17 cellular contexts compared by ENCODE assay signal in the genomic region with DNA sequence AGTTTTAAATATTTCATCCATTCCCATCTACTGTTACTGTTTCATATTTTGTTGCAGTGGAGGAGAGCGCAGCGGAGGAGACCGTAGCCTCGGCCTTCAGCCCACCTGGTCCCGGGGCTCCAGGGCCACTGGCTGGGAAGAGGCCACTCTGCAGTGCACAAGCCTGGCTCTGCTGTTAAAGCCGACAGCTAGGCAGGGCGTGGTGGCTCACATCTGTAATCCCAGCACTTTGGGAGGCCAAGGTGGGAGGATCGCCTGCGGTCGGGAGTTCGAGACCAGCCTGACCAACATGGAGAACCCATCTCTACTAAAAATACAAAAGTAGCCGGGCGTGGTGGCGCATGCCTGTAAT. TPM values are rescaled to one million over a fixed set of nuclear protein-coding genes. Genes with fewer than 3 reads are reported as not detected.
DNase-seq lines count a peak whose midpoint lies in the region; ATAC-seq and TF ChIP-seq lines count a peak whose summit lies in the region.
"Had no signal": no experiment of that assay in that cellular context is flagged by ENCODE, and none has a peak within 500 bp of the region (broad histone marks: within the 10 kb centered on the region; RNA-seq: fewer than 3 reads in every experiment).

No MANE protein-coding gene starts in this region.

- no TSS peak for BruUV-seq in PC-3 (replicated peaks; lab: Mats Ljungman, UMichigan)

- no peaks in the 10 kb centered on the region for H3K9me3 ChIP-seq in BLaER1 treated with 17β-estradiol and CSF1 and Interleukin-3, amounts not matched to agents 10 nM and 100 nM (replicated peaks in 1 of 11)
- no peaks in the 10 kb centered on the region for H3K9me3 ChIP-seq in muscle layer of duodenum (ENCODE audit: control insufficient read depth in 1 of 2, low read length in 2 of 2)
- H3K9me3 ChIP-seq in PC-3 (ENCODE audit: low read length) = no peaks in the 10 kb centered on the region
- no peaks in the 10 kb centered on the region for H3K9me3 ChIP-seq in smooth muscle cell (replicated peaks; ENCODE audit: low read depth)

- POLR2A ChIA-PET in RWPE1 (lab: Yijun Ruan, JAX; ENCODE audit: low non-redundant PET) (no interaction called here), PC-3 (lab: Charles Lee; ENCODE audit: unreplicated experiment) (no interaction called here)

- peaks cover 14 to 47% (median 34%) of the 10 kb centered on the region in 11 experiments for H3K36me3 ChIP-seq in BLaER1 treated with 17β-estradiol and CSF1 and Interleukin-3, amounts not matched to agents 10 nM and 100 nM
- H3K36me3 ChIP-seq in muscle layer of duodenum (ENCODE audit: control insufficient read depth in 1 of 2, insufficient read depth in 2 of 2, low read length in 2 of 2) = no peaks in the 10 kb centered on the region
- H3K36me3 ChIP-seq in PC-3 (ENCODE audit: low read depth, low read length) = peaks cover 14% of the 10 kb centered on the region
- no peaks in the 10 kb centered on the region for H3K36me3 ChIP-seq in smooth muscle cell (ENCODE audit: low read depth)

- CTCF ChIA-PET in RWPE1 (lab: Yijun Ruan, JAX) = interaction anchor here (0.6 to 0.7 kb wide), 3 partner anchors 60 to 247 kb away, joined by 3 to 4 read pairs (median 3); no protein-coding TSS in a partner anchor
- CTCF ChIA-PET in PC-3 (lab: Charles Lee) = no interaction called here

- peak overlapping the region; percentile 59 to 97 (median 85) for H3K4me2 ChIP-seq in BLaER1 treated with 17β-estradiol and CSF1 and Interleukin-3, amounts not matched to agents 10 nM and 100 nM
- H3K4me2 ChIP-seq in PC-3 (ENCODE audit: low read length) (no peak overlapping the region), smooth muscle cell (no peak overlapping the region)

- 94% methylated on average over 14 of the region's 14 CpGs for WGBS in smooth muscle cell (ENCODE audit: low lambda C conversion rate)

- peak overlapping the region in 9 of 11 experiments; percentile 13 to 88 (median 44); a peak in 11 of 22 replicates for H3K27ac ChIP-seq in BLaER1 treated with 17β-estradiol and CSF1 and Interleukin-3, amounts not matched to agents 10 nM and 100 nM
- peak overlapping the region; percentile 33 for H3K27ac ChIP-seq in RWPE1
- peak overlapping the region; percentile 40 for H3K27ac ChIP-seq in muscle layer of duodenum (ENCODE audit: low read length)
- H3K27ac ChIP-seq in PC-3 (ENCODE audit: low read length) = no peak overlapping the region
- no peak overlapping the region for H3K27ac ChIP-seq in smooth muscle cell (ENCODE audit: low read depth)
- H3K27ac ChIP-seq: SK-N-MC had no signal

- peaks cover 80 to 90% (median 84%) of the 10 kb centered on the region in 10 experiments for H3K4me1 ChIP-seq in BLaER1 treated with 17β-estradiol and CSF1 and Interleukin-3, amounts not matched to agents 10 nM and 100 nM
- H3K4me1 ChIP-seq in muscle layer of duodenum (ENCODE audit: control insufficient read depth in 1 of 2, insufficient read depth in 2 of 2, low read length in 2 of 2) (peaks cover 4 to 31% of the 10 kb centered on the region in 2 donors), PC-3 (ENCODE audit: insufficient read depth, low read length) (no peaks in the 10 kb centered on the region), smooth muscle cell (ENCODE audit: low read depth) (no peaks in the 10 kb centered on the region)

- no peaks in the 10 kb centered on the region for H3K9me2 ChIP-seq in PC-3 (replicated peaks; ENCODE audit: low read length)

- peak overlapping the region in 8 of 11 experiments; percentile 16 to 78 (median 46); a peak in 12 of 22 replicates for H3K9ac ChIP-seq in BLaER1 treated with 17β-estradiol and CSF1 and Interleukin-3, amounts not matched to agents 10 nM and 100 nM
- H3K9ac ChIP-seq in PC-3 (ENCODE audit: low read length) (no peak overlapping the region), smooth muscle cell (ENCODE audit: low read depth) (no peak overlapping the region)

- DNase-seq in RWPE1 (ENCODE audit: low spot score) = no peak
- DNase-seq in NCI-H2029 treated with DMSO at 0.1 percent for 48 hours (lab: John Stamatoyannopoulos, UW) = no peak
- DNase-seq in NCI-H2196 (lab: John Stamatoyannopoulos, UW; ENCODE audit: unreplicated experiment) = no peak
- no peak for DNase-seq in PC-3
- no peak for DNase-seq in smooth muscle cell (lab: John Stamatoyannopoulos, UW; ENCODE audit: unreplicated experiment)
- DNase-seq: activated effector memory CD4-positive, alpha-beta T cell treated with Interleukin-2 at 50 U/mL for 16 hours; dermis blood vessel endothelial cell; HCEC 1CT; left colon; NCI-H1436 treated with DMSO at 0.1 percent for 48 hours; retina; stimulated activated CD4-positive, alpha-beta T cell treated with anti-CD3 and anti-CD28 coated beads, Interleukin-4, amount 100 ng/mL, for 1 hour had no signal

- no peaks in the 10 kb centered on the region for H3K27me3 ChIP-seq in BLaER1 treated with 17β-estradiol and CSF1 and Interleukin-3, amounts not matched to agents 10 nM and 100 nM
- no peaks in the 10 kb centered on the region for H3K27me3 ChIP-seq in muscle layer of duodenum (ENCODE audit: low read depth, low read length)
- H3K27me3 ChIP-seq in PC-3 (ENCODE audit: low read length) = no peaks in the 10 kb centered on the region
- H3K27me3 ChIP-seq in smooth muscle cell (ENCODE audit: low read depth) = no peaks in the 10 kb centered on the region

- H2AFZ ChIP-seq in PC-3 (ENCODE audit: low read length) = no peak overlapping the region
- H2AFZ ChIP-seq in smooth muscle cell (ENCODE audit: low read depth) = no peak overlapping the region

- H4K20me1 ChIP-seq in BLaER1 treated with 17β-estradiol and CSF1 and Interleukin-3, amounts not matched to agents 10 nM and 100 nM = peaks cover 69 to 100% (median 100%) of the 10 kb centered on the region in 11 experiments
- H4K20me1 ChIP-seq in PC-3 (ENCODE audit: low read length) (peaks cover 82% of the 10 kb centered on the region), smooth muscle cell (ENCODE audit: low read depth) (peaks cover 100% of the 10 kb centered on the region)

- ATAC-seq in GM18907 (IDR thresholded peaks at IDR 0.05; ENCODE audit: unreplicated experiment) = peak; percentile 4
- ATAC-seq in PC-3 = no peak
- ATAC-seq: left colon had no signal

- intact Hi-C loops in PC-3 (cut with micrococcal nuclease) = no loop called here

- peak overlapping the region in 2 of 10 experiments; percentile 14 to 33; a peak in 2 of 20 replicates for H3K4me3 ChIP-seq in BLaER1 treated with 17β-estradiol and CSF1 and Interleukin-3, amounts not matched to agents 10 nM and 100 nM
- H3K4me3 ChIP-seq in muscle layer of duodenum (ENCODE audit: low read depth in 1 of 2, low read length in 2 of 2) (no peak overlapping the region), PC-3 (ENCODE audit: low read length) (no peak overlapping the region), smooth muscle cell (no peak overlapping the region)
- H3K4me3 ChIP-seq: SK-N-MC had no signal

- H3K79me2 ChIP-seq in PC-3 (ENCODE audit: low read length) (peaks cover 100% of the 10 kb centered on the region), smooth muscle cell (ENCODE audit: low read depth) (peaks cover 87% of the 10 kb centered on the region)

- no peak for TF ChIP-seq CTCF in RWPE1 (conservative IDR thresholded peaks at IDR 0.05; ENCODE audit: low read depth)
- no peak for TF ChIP-seq CTCF in PC-3 (conservative IDR thresholded peaks at IDR 0.05; ENCODE audit: low read depth, low read length)
- TF ChIP-seq CTCF in smooth muscle cell (IDR thresholded peaks at IDR 0.05; ENCODE audit: borderline replicate concordance, insufficient read depth, poor library complexity, severe bottlenecking) = no peak

- H3F3A ChIP-seq in PC-3 (ENCODE audit: low read length, unreplicated experiment) (no peaks in the 10 kb centered on the region), smooth muscle cell (ENCODE audit: low read depth) (no peaks in the 10 kb centered on the region)

RNA-seq across cellular contexts. Expression of a gene that starts 19.5 kb away (rescaled TPM):
- total RNA-seq in PC-3 (2014; rRNA removed) = 121 and 144 TPM in 2 replicates
- 42.7 and 52.0 TPM in 2 replicates for total RNA-seq in smooth muscle cell
- polyA plus RNA-seq in smooth muscle cell = 50.1 and 55.7 TPM in 2 replicates

RNA-seq across cellular contexts. Expression of a gene that starts 59.0 kb away (rescaled TPM):
- not detected in 2 replicates for total RNA-seq in PC-3 (2014; rRNA removed)
- total RNA-seq in smooth muscle cell = not detected in 2 replicates
- polyA plus RNA-seq in smooth muscle cell = not detected in 2 replicates
- total RNA-seq: dermis blood vessel endothelial cell, left colon, NCI-H460 had no signal

Comparison
In these comparisons a context has a peak if more than half of its experiments do, and no peak if none do; other contexts are left out.
1. H3K27ac ChIP-seq: peak in BLaER1 treated with 17β-estradiol and CSF1 and Interleukin-3, amounts not matched to agents 10 nM and 100 nM (9 of 11), RWPE1 (single experiment) and muscle layer of duodenum (single experiment); none in PC-3 (single experiment) and smooth muscle cell (single experiment).
2. H3K4me2 ChIP-seq: peak in BLaER1 treated with 17β-estradiol and CSF1 and Interleukin-3, amounts not matched to agents 10 nM and 100 nM (11 of 11); none in PC-3 (single experiment) and smooth muscle cell (single experiment).
3. H3K9ac ChIP-seq: peak in BLaER1 treated with 17β-estradiol and CSF1 and Interleukin-3, amounts not matched to agents 10 nM and 100 nM (8 of 11); none in PC-3 (single experiment) and smooth muscle cell (single experiment).